Comparison of ENCODE assay signal across 20 cellular contexts in the genomic region with DNA sequence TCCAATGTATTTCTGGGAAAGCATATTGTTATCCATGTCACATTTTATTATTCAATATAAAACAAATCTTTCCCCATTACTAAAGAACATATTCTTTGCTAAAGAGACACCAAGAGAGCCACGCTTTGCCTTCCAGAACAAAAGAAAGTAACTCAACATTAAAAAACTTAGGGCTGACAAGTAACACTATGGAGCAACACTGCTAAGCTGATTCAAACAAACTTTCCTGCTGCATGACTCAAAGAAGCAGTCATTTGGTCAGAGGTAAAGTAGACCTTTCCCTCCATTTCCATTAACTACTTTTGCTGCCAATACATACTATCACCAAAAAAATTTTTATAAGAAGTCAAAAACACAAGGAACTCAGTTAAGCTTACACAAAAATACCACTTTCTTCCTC.
DNase-seq lines count a peak whose midpoint lies in the region; ATAC-seq and TF ChIP-seq lines count a peak whose summit lies in the region.
"Had no signal": no experiment of that assay in that cellular context is flagged by ENCODE, and none has a peak within 500 bp of the region (broad histone marks: within the 10 kb centered on the region; RNA-seq: fewer than 3 reads in every experiment).

No MANE protein-coding gene starts in this region.

- no peaks in the 10 kb centered on the region for H3K27me3 ChIP-seq in cardiac muscle cell
- no peaks in the 10 kb centered on the region for H3K27me3 ChIP-seq in iPS-20b (ENCODE audit: insufficient read depth, low read length)
- H3K27me3 ChIP-seq: sigmoid colon, SJSA1, tibial nerve had no signal

- H3K9me3 ChIP-seq in cardiac muscle cell (ENCODE audit: low read depth) = no peaks in the 10 kb centered on the region
- peaks cover 11% of the 10 kb centered on the region; the same call in 1 of the 2 replicates for H3K9me3 ChIP-seq in iPS-20b (ENCODE audit: insufficient read depth, low read depth, low read length)
- H3K9me3 ChIP-seq: sigmoid colon had no signal

- H3K4me3 Mint-ChIP-seq in CD14-positive monocyte = no peak overlapping the region
- no peak overlapping the region for H3K4me3 Mint-ChIP-seq in activated naive CD8-positive, alpha-beta T cell treated with anti-CD3 and anti-CD28 coated beads, Interleukin-2, amount 50 U/mL, for 24 hours
- H3K4me3 Mint-ChIP-seq: CD8-positive, alpha-beta memory T cell had no signal

- peak overlapping the region; percentile 57; the same call in 1 of the 2 replicates for H3K9ac ChIP-seq in iPS-20b (ENCODE audit: low read depth, low read length)

- no peak for TF ChIP-seq CTCF in cardiac muscle cell (IDR thresholded peaks at IDR 0.05; ENCODE audit: low read depth, low read length)
- TF ChIP-seq CTCF in CD14-positive monocyte (IDR thresholded peaks at IDR 0.05) = no peak

- no peaks in the 10 kb centered on the region for H3K36me3 Mint-ChIP-seq in CD14-positive monocyte
- no peaks in the 10 kb centered on the region for H3K36me3 Mint-ChIP-seq in activated naive CD8-positive, alpha-beta T cell treated with anti-CD3 and anti-CD28 coated beads, Interleukin-2, amount 50 U/mL, for 24 hours (ENCODE audit: low read depth)
- H3K36me3 Mint-ChIP-seq: CD8-positive, alpha-beta memory T cell had no signal

- no peak overlapping the region for H3K27ac Mint-ChIP-seq in CD14-positive monocyte
- no peak overlapping the region for H3K27ac Mint-ChIP-seq in activated naive CD8-positive, alpha-beta T cell treated with anti-CD3 and anti-CD28 coated beads, Interleukin-2, amount 50 U/mL, for 24 hours
- H3K27ac Mint-ChIP-seq: CD8-positive, alpha-beta memory T cell had no signal

- H3K9me3 Mint-ChIP-seq in CD14-positive monocyte = peaks cover 4 to 19% (median 12%) of the 10 kb centered on the region in 7 donors
- H3K9me3 Mint-ChIP-seq in activated naive CD8-positive, alpha-beta T cell treated with anti-CD3 and anti-CD28 coated beads, Interleukin-2, amount 50 U/mL, for 24 hours = peaks cover 6% of the 10 kb centered on the region

- peak in 1 of 2 donors; percentile 59 for DNase-seq in cardiac muscle cell (ENCODE audit: low read depth in 1 of 2, low spot score in 1 of 2)
- no peak for DNase-seq in Right ventricle myocardium superior
- DNase-seq in astrocyte of the hippocampus (ENCODE audit: low read depth, low spot score) = peak; percentile 29
- no peak for DNase-seq in HPDE6-E6E7 (ENCODE audit: extremely low spot score)
- DNase-seq in CD14-positive monocyte (ENCODE audit: low spot score) = no peak
- no peak for DNase-seq in activated naive CD8-positive, alpha-beta T cell treated with anti-CD3 and anti-CD28 coated beads, Interleukin-2, amount 50 U/mL, for 24 hours
- DNase-seq: 8988T; activated CD4-positive, alpha-beta T cell treated with anti-CD3 and anti-CD28 coated beads for 4 hours; activated CD8-positive, alpha-beta memory T cell treated with anti-CD3 and anti-CD28 coated beads, Interleukin-2, amount 50 U/mL, for 4 hours; CD8-positive, alpha-beta memory T cell; Kasumi-1; kidney; NCI-H146; NCI-H446 treated with DMSO at 0.1 percent for 48 hours; sigmoid colon; stimulated activated CD4-positive, alpha-beta T cell treated with anti-CD3 and anti-CD28 coated beads, Interleukin-2, amount 100 ng/mL, for 48 hours had no signal

- ATAC-seq in Right ventricle myocardium superior (ENCODE audit: poor library complexity) (no peak), HG02759 (IDR thresholded peaks at IDR 0.05; ENCODE audit: unreplicated experiment) (no peak)
- ATAC-seq in activated naive CD8-positive, alpha-beta T cell treated with anti-CD3 and anti-CD28 coated beads, Interleukin-2, amount 50 U/mL, for 24 hours = no peak

- intact Hi-C loops in Right ventricle myocardium superior (cut with DNase I) = no loop called here
- intact Hi-C loops in CD14-positive monocyte (cut with micrococcal nuclease) = no loop called here

- H3K4me3 ChIP-seq in cardiac muscle cell (no peak overlapping the region), iPS-20b (ENCODE audit: low read length) (no peak overlapping the region)
- H3K4me3 ChIP-seq: sigmoid colon, SJSA1, tibial nerve had no signal

- peaks cover 2% of the 10 kb centered on the region for H3K36me3 ChIP-seq in cardiac muscle cell
- H3K36me3 ChIP-seq in iPS-20b (ENCODE audit: insufficient read depth, low read depth, low read length) = no peaks in the 10 kb centered on the region
- H3K36me3 ChIP-seq: sigmoid colon, SJSA1, tibial nerve had no signal

- no peaks in the 10 kb centered on the region for H3K4me1 Mint-ChIP-seq in CD14-positive monocyte
- no peaks in the 10 kb centered on the region for H3K4me1 Mint-ChIP-seq in activated naive CD8-positive, alpha-beta T cell treated with anti-CD3 and anti-CD28 coated beads, Interleukin-2, amount 50 U/mL, for 24 hours
- H3K4me1 Mint-ChIP-seq: CD8-positive, alpha-beta memory T cell had no signal

- H3K27me3 Mint-ChIP-seq in CD14-positive monocyte (ENCODE audit: low read depth in 3 of 3) = no peaks in the 10 kb centered on the region
- H3K27me3 Mint-ChIP-seq in activated naive CD8-positive, alpha-beta T cell treated with anti-CD3 and anti-CD28 coated beads, Interleukin-2, amount 50 U/mL, for 24 hours = no peaks in the 10 kb centered on the region

- peak overlapping the region; percentile 67 for H3K27ac ChIP-seq in cardiac muscle cell
- peak overlapping the region; percentile 72 for H3K27ac ChIP-seq in iPS-20b (ENCODE audit: low read length)
- H3K27ac ChIP-seq: sigmoid colon, tibial nerve had no signal

- H3K4me1 ChIP-seq in cardiac muscle cell (ENCODE audit: low read depth) (peaks cover 16% of the 10 kb centered on the region), iPS-20b (ENCODE audit: insufficient read depth, low read length) (peaks cover 37% of the 10 kb centered on the region)
